ENCODE assay signal across 8 cellular contexts in the genomic region with DNA sequence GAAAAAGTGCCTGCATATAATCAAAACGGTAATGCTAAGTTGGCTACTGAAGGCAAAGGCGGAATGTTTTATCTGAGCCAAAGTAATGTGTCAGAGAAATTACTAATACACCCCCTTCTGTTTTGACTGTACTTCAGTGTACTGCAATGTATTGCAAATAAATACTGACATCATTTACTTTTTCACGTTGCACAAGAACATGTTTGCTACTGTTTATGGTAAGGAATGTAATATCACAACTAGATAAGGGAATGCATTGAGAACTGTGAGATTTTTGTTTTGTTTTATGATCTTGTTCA. TPM values are rescaled to one million over a fixed set of nuclear protein-coding genes. Genes with fewer than 3 reads are reported as not detected.
DNase-seq lines count a peak whose midpoint lies in the region; ATAC-seq and TF ChIP-seq lines count a peak whose summit lies in the region.

No MANE protein-coding gene starts in this region.

- peaks cover 5% of the 10 kb centered on the region for H3K9me3 Mint-ChIP-seq in glutamatergic neuron (ENCODE audit: unreplicated experiment)

- peak overlapping the region; percentile 79 for H3K27ac Mint-ChIP-seq in glutamatergic neuron (ENCODE audit: unreplicated experiment)

- peak in 1 of 2 donors; percentile 73 for DNase-seq in cardiac muscle cell (ENCODE audit: low read depth in 1 of 2, low spot score in 1 of 2)
- no peak for DNase-seq in Right ventricle myocardium inferior (ENCODE audit: missing footprints)
- no peak for DNase-seq in glutamatergic neuron
- no peak for DNase-seq in stimulated activated naive CD4-positive, alpha-beta T cell (lab: John Stamatoyannopoulos, UW)

- H3K36me3 Mint-ChIP-seq in glutamatergic neuron (ENCODE audit: unreplicated experiment) = no peaks in the 10 kb centered on the region

- no peaks in the 10 kb centered on the region for H3K27me3 ChIP-seq in cardiac muscle cell

- H3K27ac ChIP-seq in cardiac muscle cell (peak overlapping the region; percentile 72), VCaP (peak overlapping the region; percentile 85), skin epidermis (peak overlapping the region in 18 of 21 experiments; percentile 56 to 92 (median 82))

- peaks cover 21% of the 10 kb centered on the region for H3K4me1 Mint-ChIP-seq in glutamatergic neuron (ENCODE audit: low read depth, unreplicated experiment)

- ATAC-seq in Right ventricle myocardium inferior = no peak
- ATAC-seq in GM21737 (IDR thresholded peaks at IDR 0.05; ENCODE audit: unreplicated experiment) = no peak
- ATAC-seq in GM21381 (IDR thresholded peaks at IDR 0.05; ENCODE audit: unreplicated experiment) = no peak

- no peaks in the 10 kb centered on the region for H3K9me3 ChIP-seq in cardiac muscle cell (ENCODE audit: low read depth)

- H3K36me3 ChIP-seq in cardiac muscle cell = no peaks in the 10 kb centered on the region

- peaks cover 18% of the 10 kb centered on the region for H3K4me1 ChIP-seq in cardiac muscle cell (ENCODE audit: low read depth)

- intact Hi-C loops in Right ventricle myocardium inferior (cut with DNase I) = loop anchor here (10.0 kb wide), 1 partner anchor 202 kb away; a partner anchor contains a TSS

- H3K4me3 Mint-ChIP-seq in glutamatergic neuron (ENCODE audit: unreplicated experiment) = peak overlapping the region; percentile 86

- H3K4me3 ChIP-seq in cardiac muscle cell = peak overlapping the region; percentile 64
- H3K4me3 ChIP-seq in skin epidermis = peak overlapping the region; percentile 74 to 98 (median 93)

- TF ChIP-seq CTCF in cardiac muscle cell (IDR thresholded peaks at IDR 0.05; ENCODE audit: low read depth, low read length) (no peak), VCaP (conservative IDR thresholded peaks at IDR 0.05) (no peak), glutamatergic neuron (IDR thresholded peaks at IDR 0.05; ENCODE audit: partially characterized antibody, unreplicated experiment) (no peak)

- H3K27me3 Mint-ChIP-seq in glutamatergic neuron (ENCODE audit: unreplicated experiment) = peaks cover 6% of the 10 kb centered on the region

RNA-seq across cellular contexts. Expression of a gene that starts 0.8 kb away (rescaled TPM):
- total RNA-seq in cardiac muscle cell (25.4 and 30.5 TPM in 2 replicates), Right ventricle myocardium inferior (68.0 TPM), glutamatergic neuron (ENCODE audit: unreplicated experiment) (117 TPM)
- 15.0 and 19.4 TPM in 2 replicates for polyA plus RNA-seq in cardiac muscle cell
